ENCODE assay signal across 18 cellular contexts in genomic region chr9:124449381-124450151, GRCh38. TPM values are rescaled to one million over a fixed set of nuclear protein-coding genes. Genes with fewer than 3 reads are reported as not detected.
"Had no signal": no experiment of that assay in that cellular context is flagged by ENCODE, and none has a peak within 500 bp of the region (broad histone marks: within the 10 kb centered on the region; RNA-seq: fewer than 3 reads in every experiment).

No MANE protein-coding gene starts in this region.

- H3K36me3 ChIP-seq: transverse colon had no signal

- H3K27ac ChIP-seq: hepatocyte, transverse colon had no signal

- H3K4me3 Mint-ChIP-seq: activated CD4-positive, alpha-beta T cell treated with anti-CD3 and anti-CD28 coated beads, Interleukin-2, amount 10 ng/mL, durations not matched to agents 7 days and 5 days; activated naive CD4-positive, alpha-beta T cell treated with anti-CD3 and anti-CD28 coated beads, Interleukin-2, amount 50 U/mL, for 24 hours; stimulated activated effector memory CD8-positive, alpha-beta T cell treated with anti-CD3 and anti-CD28 coated beads, Interleukin-12 subunit alpha, Interleukin-12 subunit beta, amount 100 ng/mL, for 72 hours; T-helper 17 cell had no signal

- H3K9me3 Mint-ChIP-seq: activated CD4-positive, alpha-beta T cell treated with anti-CD3 and anti-CD28 coated beads, Interleukin-2, amount 10 ng/mL, durations not matched to agents 7 days and 5 days; activated naive CD4-positive, alpha-beta T cell treated with anti-CD3 and anti-CD28 coated beads, Interleukin-2, amount 50 U/mL, for 24 hours; activated T-helper 2 cell treated with anti-CD3 and anti-CD28 coated beads, Interferon-gamma antibody, Interleukin-2, Interleukin-4, amounts not matched to agents 10 μg/mL and 5 μg/mL and 100 μg/mL, durations not matched to agents 14 hours and 24 hours and 36 hours; stimulated activated effector memory CD8-positive, alpha-beta T cell treated with anti-CD3 and anti-CD28 coated beads, Interleukin-12 subunit alpha, Interleukin-12 subunit beta, amount 100 ng/mL, for 72 hours had no signal

- DNase-seq: activated CD4-positive, alpha-beta T cell treated with anti-CD3 and anti-CD28 coated beads, Interleukin-2, amount 10 ng/mL, durations not matched to agents 7 days and 5 days; activated CD4-positive, CD25-positive, alpha-beta regulatory T cell; activated T-cell treated with anti-CD3 and anti-CD28 coated beads for 4 hours; T-helper 17 cell; transverse colon had no signal

- H3K4me3 ChIP-seq: hepatocyte, mucosa of descending colon, transverse colon had no signal

- H3K36me3 Mint-ChIP-seq: activated naive CD4-positive, alpha-beta T cell treated with anti-CD3 and anti-CD28 coated beads, Interleukin-2, amount 50 U/mL, for 24 hours; stimulated activated effector memory CD8-positive, alpha-beta T cell treated with anti-CD3 and anti-CD28 coated beads, Interleukin-12 subunit alpha, Interleukin-12 subunit beta, amount 100 ng/mL, for 72 hours had no signal

- ATAC-seq: mucosa of descending colon; stimulated activated effector memory CD8-positive, alpha-beta T cell treated with anti-CD3 and anti-CD28 coated beads, Interleukin-12 subunit alpha, Interleukin-12 subunit beta, amount 100 ng/mL, for 72 hours; T-helper 17 cell had no signal

- FAIRE-seq: colon, TTC549 had no signal

- H3K4me1 Mint-ChIP-seq: activated CD4-positive, alpha-beta T cell treated with anti-CD3 and anti-CD28 coated beads, Interleukin-2, amount 10 ng/mL, durations not matched to agents 7 days and 5 days; activated naive CD4-positive, alpha-beta T cell treated with anti-CD3 and anti-CD28 coated beads, Interleukin-2, amount 50 U/mL, for 24 hours; T-helper 17 cell had no signal

- H3K27ac Mint-ChIP-seq: activated CD4-positive, alpha-beta T cell treated with anti-CD3 and anti-CD28 coated beads, Interleukin-2, amount 10 ng/mL, durations not matched to agents 7 days and 5 days; activated naive CD4-positive, alpha-beta T cell treated with anti-CD3 and anti-CD28 coated beads, Interleukin-2, amount 50 U/mL, for 24 hours; activated T-helper 2 cell treated with anti-CD3 and anti-CD28 coated beads, Interferon-gamma antibody, Interleukin-2, Interleukin-4, amounts not matched to agents 10 μg/mL and 5 μg/mL and 100 μg/mL, durations not matched to agents 14 hours and 24 hours and 36 hours; naive thymus-derived CD8-positive, alpha-beta T cell; progenitor cell of endocrine pancreas; stimulated activated effector memory CD8-positive, alpha-beta T cell treated with anti-CD3 and anti-CD28 coated beads, Interleukin-12 subunit alpha, Interleukin-12 subunit beta, amount 100 ng/mL, for 72 hours; T-helper 17 cell had no signal

- H3K9me3 ChIP-seq: mucosa of descending colon, transverse colon had no signal

- H3K79me2 ChIP-seq: hepatocyte had no signal

RNA-seq across cellular contexts. Expression of gene ADGRD2, which starts 0.7 kb away (rescaled TPM):
- total RNA-seq: activated CD4-positive, alpha-beta T cell treated with anti-CD3 and anti-CD28 coated beads, Interleukin-2, amount 10 ng/mL, durations not matched to agents 7 days and 5 days; activated CD8-positive, alpha-beta memory T cell treated with anti-CD3 and anti-CD28 coated beads for 36 hours; activated T-helper 2 cell treated with anti-CD3 and anti-CD28 coated beads, Interferon-gamma antibody, Interleukin-2, Interleukin-4, amounts not matched to agents 10 μg/mL and 5 μg/mL and 100 μg/mL, durations not matched to agents 14 hours and 24 hours and 36 hours; hepatocyte; lung microvascular endothelial cell; mucosa of descending colon; naive thymus-derived CD8-positive, alpha-beta T cell; progenitor cell of endocrine pancreas; smooth muscle cell; T-helper 17 cell; transverse colon had no signal
- polyA plus RNA-seq: hepatocyte; naive thymus-derived CD8-positive, alpha-beta T cell; smooth muscle cell had no signal

RNA-seq across cellular contexts. Expression of gene NR5A1, which starts 57.6 kb away (rescaled TPM):
- total RNA-seq: activated CD4-positive, alpha-beta T cell treated with anti-CD3 and anti-CD28 coated beads, Interleukin-2, amount 10 ng/mL, durations not matched to agents 7 days and 5 days; activated CD8-positive, alpha-beta memory T cell treated with anti-CD3 and anti-CD28 coated beads for 36 hours; activated T-helper 2 cell treated with anti-CD3 and anti-CD28 coated beads, Interferon-gamma antibody, Interleukin-2, Interleukin-4, amounts not matched to agents 10 μg/mL and 5 μg/mL and 100 μg/mL, durations not matched to agents 14 hours and 24 hours and 36 hours; lung microvascular endothelial cell; naive thymus-derived CD8-positive, alpha-beta T cell; right cardiac atrium; smooth muscle cell; T-helper 17 cell; transverse colon had no signal
- polyA plus RNA-seq: naive thymus-derived CD8-positive, alpha-beta T cell; right cardiac atrium; smooth muscle cell had no signal
